9 cellular contexts compared by ENCODE assay signal in the genomic region with DNA sequence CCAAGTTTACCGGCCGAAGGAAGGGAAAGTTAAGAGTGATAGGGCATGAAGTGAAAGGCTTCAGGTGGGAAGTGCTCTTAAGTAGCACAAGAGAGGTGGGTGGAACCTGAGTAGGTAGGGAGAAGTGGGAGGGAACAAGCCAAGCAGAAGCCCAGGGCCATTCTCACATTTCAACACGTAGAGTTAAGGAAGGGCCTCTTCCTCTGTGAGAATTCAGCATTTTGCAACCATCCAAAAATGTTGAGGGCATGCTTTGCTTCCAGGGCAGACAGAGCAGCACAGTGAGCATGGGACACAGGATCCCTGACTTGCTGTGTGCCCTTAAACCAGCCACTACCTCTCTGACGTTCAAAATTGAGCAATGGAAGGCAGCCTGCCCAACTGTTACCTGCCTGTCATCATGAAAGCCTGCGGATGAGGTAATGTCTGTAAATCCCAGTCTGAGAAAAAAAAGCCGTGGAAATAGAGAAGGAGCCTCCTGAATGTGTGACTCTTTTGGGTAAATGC. TPM values are rescaled to one million over a fixed set of nuclear protein-coding genes. Genes with fewer than 3 reads are reported as not detected.
DNase-seq lines count a peak whose midpoint lies in the region; ATAC-seq and TF ChIP-seq lines count a peak whose summit lies in the region.
"Had no signal": no experiment of that assay in that cellular context is flagged by ENCODE, and none has a peak within 500 bp of the region (broad histone marks: within the 10 kb centered on the region; RNA-seq: fewer than 3 reads in every experiment).

No MANE protein-coding gene starts in this region.

- H3K36me3 ChIP-seq in lung (ENCODE audit: control insufficient read depth in 2 of 2, insufficient read depth in 2 of 2, low read length in 2 of 2), result no peaks in the 10 kb centered on the region
- no peaks in the 10 kb centered on the region for H3K36me3 ChIP-seq in sigmoid colon

- peaks cover 42% of the 10 kb centered on the region for H3K36me3 Mint-ChIP-seq in activated T-helper 2 cell treated with anti-CD3 and anti-CD28 coated beads, Interferon-gamma antibody, Interleukin-2, Interleukin-4, amounts not matched to agents 10 μg/mL and 5 μg/mL and 100 μg/mL, durations not matched to agents 14 hours and 24 hours and 36 hours (ENCODE audit: low read depth)

- H3K4me3 Mint-ChIP-seq in activated T-helper 2 cell treated with anti-CD3 and anti-CD28 coated beads, Interferon-gamma antibody, Interleukin-2, Interleukin-4, amounts not matched to agents 10 μg/mL and 5 μg/mL and 100 μg/mL, durations not matched to agents 14 hours and 24 hours and 36 hours (ENCODE audit: low read depth), result peak overlapping the region; percentile 74

- H3K4me1 ChIP-seq in lung (ENCODE audit: control insufficient read depth in 2 of 2, insufficient read depth in 2 of 2, low read length in 2 of 2), result peaks cover 8 to 16% of the 10 kb centered on the region in 2 donors
- peaks cover 0 to 13% (median 10%) of the 10 kb centered on the region in 4 donors for H3K4me1 ChIP-seq in sigmoid colon

- H3K4me3 ChIP-seq in lung, result no peak overlapping the region
- no peak overlapping the region for H3K4me3 ChIP-seq in sigmoid colon

- H3K9me3 ChIP-seq in lung (ENCODE audit: control insufficient read depth in 2 of 2, insufficient read depth in 1 of 2, low read length in 1 of 2) (no peaks in the 10 kb centered on the region), sigmoid colon (no peaks in the 10 kb centered on the region)

- no peaks in the 10 kb centered on the region for H3K9me3 Mint-ChIP-seq in activated T-helper 2 cell treated with anti-CD3 and anti-CD28 coated beads, Interferon-gamma antibody, Interleukin-2, Interleukin-4, amounts not matched to agents 10 μg/mL and 5 μg/mL and 100 μg/mL, durations not matched to agents 14 hours and 24 hours and 36 hours

- peak overlapping the region in 1 of 2 donors; percentile 59 for H3K27ac ChIP-seq in lung (ENCODE audit: low read depth in 1 of 2, low read length in 1 of 2)
- H3K27ac ChIP-seq in sigmoid colon, result no peak overlapping the region

- WGBS in lung, 2 donors, result 35 to 53% methylated on average over 6 of the region's 6 CpGs
- WGBS in sigmoid colon, 2 donors, result 65 to 84% methylated on average over 6 of the region's 6 CpGs

- DNase-seq in DMS79 treated with DMSO at 0.1 percent for 48 hours (lab: John Stamatoyannopoulos, UW) (peak; percentile 28), lung (ENCODE audit: low spot score) (peak; percentile 75), sigmoid colon (no peak), cerebellar nuclear complex (lab: John Stamatoyannopoulos, UW) (no peak), activated gamma-delta T cell treated with Interleukin-2 at 50 U/mL for 16 hours (no peak)
- DNase-seq in activated T-helper 2 cell treated with anti-CD3 and anti-CD28 coated beads, Interferon-gamma antibody, Interleukin-2, Interleukin-4, amounts not matched to agents 10 μg/mL and 5 μg/mL and 100 μg/mL, durations not matched to agents 14 hours and 24 hours and 36 hours (ENCODE audit: low spot score), result no peak
- DNase-seq: aorta had no signal

- H3K27me3 ChIP-seq in lung (ENCODE audit: control insufficient read depth, insufficient read depth) (no peaks in the 10 kb centered on the region), sigmoid colon (no peaks in the 10 kb centered on the region)

- no peaks in the 10 kb centered on the region for H3K27me3 Mint-ChIP-seq in activated T-helper 2 cell treated with anti-CD3 and anti-CD28 coated beads, Interferon-gamma antibody, Interleukin-2, Interleukin-4, amounts not matched to agents 10 μg/mL and 5 μg/mL and 100 μg/mL, durations not matched to agents 14 hours and 24 hours and 36 hours (ENCODE audit: low read depth)

- TF ChIP-seq POLR2A in sigmoid colon (IDR thresholded peaks at IDR 0.05), result no peak

- H3K27ac Mint-ChIP-seq in activated T-helper 2 cell treated with anti-CD3 and anti-CD28 coated beads, Interferon-gamma antibody, Interleukin-2, Interleukin-4, amounts not matched to agents 10 μg/mL and 5 μg/mL and 100 μg/mL, durations not matched to agents 14 hours and 24 hours and 36 hours, result peak overlapping the region; percentile 99

- intact Hi-C loops in activated T-helper 2 cell treated with anti-CD3 and anti-CD28 coated beads, Interferon-gamma antibody, Interleukin-2, Interleukin-4, amounts not matched to agents 10 μg/mL and 5 μg/mL and 100 μg/mL, durations not matched to agents 14 hours and 24 hours and 36 hours (cut with micrococcal nuclease), result loop anchor here (1.0 to 5.0 kb wide), 3 partner anchors 11 to 242 kb away; no protein-coding TSS in a partner anchor
- intact Hi-C loops in sigmoid colon (cut with DNase I), result loop anchor here (5.0 to 10.0 kb wide), 2 partner anchors 127 to 476 kb away; partner anchors contain the start of genes LSM11 and MED7

- TF ChIP-seq CTCF in lung (IDR thresholded peaks at IDR 0.05; ENCODE audit: control extremely low read depth, extremely low read depth), result no peak
- TF ChIP-seq CTCF in sigmoid colon (IDR thresholded peaks at IDR 0.05), result no peak

- TF ChIP-seq EP300 in Ishikawa (IDR thresholded peaks at IDR 0.05; ENCODE audit: borderline replicate concordance), result no peak
- TF ChIP-seq EP300 in sigmoid colon (IDR thresholded peaks at IDR 0.05), result no peak

- ATAC-seq in lung (ENCODE audit: insufficient read depth, low FRiP score) (peak; percentile 58), HG03342 (IDR thresholded peaks at IDR 0.05; ENCODE audit: unreplicated experiment) (no peak)

- no peak for TF ChIP-seq RAD21 in Ishikawa (IDR thresholded peaks at IDR 0.05; ENCODE audit: low read depth)

- peaks cover 77% of the 10 kb centered on the region for H3K4me1 Mint-ChIP-seq in activated T-helper 2 cell treated with anti-CD3 and anti-CD28 coated beads, Interferon-gamma antibody, Interleukin-2, Interleukin-4, amounts not matched to agents 10 μg/mL and 5 μg/mL and 100 μg/mL, durations not matched to agents 14 hours and 24 hours and 36 hours (ENCODE audit: low read depth)

TF ChIP-seq in Ishikawa, 13 proteins besides CTCF, POLR2A, EP300 and RAD21:
- TF ChIP-seq ZBTB7A (IDR thresholded peaks at IDR 0.05; ENCODE audit: low read depth) (no peak), TCF12 (IDR thresholded peaks at IDR 0.05; ENCODE audit: low read depth) (no peak), CEBPB (IDR thresholded peaks at IDR 0.05) (peak; percentile 58; the same call in 1 of the 2 replicates), YY1 (IDR thresholded peaks at IDR 0.05; ENCODE audit: low read depth) (no peak), EGR1 (IDR thresholded peaks at IDR 0.05) (no peak)

RNA-seq across cellular contexts. Expression of gene CYFIP2, which starts 3.3 kb away (rescaled TPM):
- 171 and 182 TPM in 2 replicates for total RNA-seq in activated T-helper 2 cell treated with anti-CD3 and anti-CD28 coated beads, Interferon-gamma antibody, Interleukin-2, Interleukin-4, amounts not matched to agents 10 μg/mL and 5 μg/mL and 100 μg/mL, durations not matched to agents 14 hours and 24 hours and 36 hours
- total RNA-seq in lung, result 10 to 100 TPM; 35.1 to 46.3 TPM
- 10 to 100 TPM; 24.9 to 38.9 TPM for polyA plus RNA-seq in lung
- total RNA-seq in sigmoid colon, result 10 to 100 TPM; 13.8 to 37.8 (median 29.3) TPM
- 10 to 100 TPM in 1 of 3 donors, 1 to 10 TPM in 2; 4.8 to 38.1 (median 8.1) TPM for polyA plus RNA-seq in sigmoid colon

Comparison
In these comparisons a context has a peak if more than half of its experiments do, and no peak if none do; other contexts are left out.
1. DNase-seq: peak in DMS79 treated with DMSO at 0.1 percent for 48 hours (single experiment) and lung (single experiment); none in activated T-helper 2 cell treated with anti-CD3 and anti-CD28 coated beads, Interferon-gamma antibody, Interleukin-2, Interleukin-4, amounts not matched to agents 10 μg/mL and 5 μg/mL and 100 μg/mL, durations not matched to agents 14 hours and 24 hours and 36 hours (single experiment), sigmoid colon (single experiment), cerebellar nuclear complex (0 of 2) and activated gamma-delta T cell treated with Interleukin-2 at 50 U/mL for 16 hours (single experiment).